1 cellular context compared by ENCODE assay signal in genomic region chr12:107631715-107632114, GRCh38.
TF ChIP-seq lines count a peak whose summit lies in the region.

No MANE protein-coding gene starts in this region.

TF ChIP-seq in HepG2, 621 proteins besides CTCF, POLR2A, EP300 and RAD21 (continued from another document and continues in another):
- TF ChIP-seq FOXO1 (CRISPR knock-in tag; IDR thresholded peaks at IDR 0.05) (no peak), ZNF496 (CRISPR knock-in tag; IDR thresholded peaks at IDR 0.05; ENCODE audit: insufficient replicate concordance) (no peak), YEATS4 (CRISPR knock-in tag; IDR thresholded peaks at IDR 0.05; ENCODE audit: borderline replicate concordance) (no peak), PHF5A (CRISPR knock-in tag; IDR thresholded peaks at IDR 0.05; ENCODE audit: low read depth, unreplicated experiment) (no peak), RARA (CRISPR knock-in tag; IDR thresholded peaks at IDR 0.05) (peak; percentile 66), TOPORS (CRISPR knock-in tag; IDR thresholded peaks at IDR 0.05) (no peak), TP53 (CRISPR knock-in tag; conservative IDR thresholded peaks at IDR 0.05) (no peak), MTA1 (CRISPR knock-in tag; IDR thresholded peaks at IDR 0.05; ENCODE audit: borderline replicate concordance) (no peak), HES4 (CRISPR knock-in tag; IDR thresholded peaks at IDR 0.05; ENCODE audit: borderline replicate concordance) (no peak), HNRNPLL (IDR thresholded peaks at IDR 0.05; ENCODE audit: low read depth, low read length, poor library complexity, severe bottlenecking) (no peak), ZNF7 (CRISPR knock-in tag; IDR thresholded peaks at IDR 0.05) (no peak), HOXD1 (CRISPR knock-in tag; IDR thresholded peaks at IDR 0.05) (no peak), ZNF747 (CRISPR knock-in tag; IDR thresholded peaks at IDR 0.05; ENCODE audit: borderline replicate concordance) (no peak), PHF20 (CRISPR knock-in tag; IDR thresholded peaks at IDR 0.05) (no peak), GATAD2A (CRISPR knock-in tag; IDR thresholded peaks at IDR 0.05) (peak; percentile 15; the same call in 1 of the 2 replicates), ZNF142 (CRISPR knock-in tag; IDR thresholded peaks at IDR 0.05) (no peak), TRIM24 (CRISPR knock-in tag; IDR thresholded peaks at IDR 0.05) (no peak), ZNF782 (CRISPR knock-in tag; IDR thresholded peaks at IDR 0.05; ENCODE audit: borderline replicate concordance) (no peak), DBP (CRISPR knock-in tag; IDR thresholded peaks at IDR 0.05; ENCODE audit: not compliant biosample characterization) (no peak), AKNA (CRISPR knock-in tag; IDR thresholded peaks at IDR 0.05; ENCODE audit: borderline replicate concordance) (no peak), ZNF598 (CRISPR knock-in tag; IDR thresholded peaks at IDR 0.05; ENCODE audit: borderline replicate concordance) (no peak), KLF11 (CRISPR knock-in tag; IDR thresholded peaks at IDR 0.05) (no peak), LCORL (IDR thresholded peaks at IDR 0.05) (no peak), LCORL (CRISPR knock-in tag; IDR thresholded peaks at IDR 0.05) (peak; percentile 51; the same call in 1 of the 2 replicates), ZMAT5 (CRISPR knock-in tag; IDR thresholded peaks at IDR 0.05; ENCODE audit: borderline replicate concordance, low read depth) (no peak), THYN1 (CRISPR knock-in tag; IDR thresholded peaks at IDR 0.05; ENCODE audit: borderline replicate concordance, low read depth) (no peak), KDM4B (CRISPR knock-in tag; IDR thresholded peaks at IDR 0.05) (no peak), ZNF407 (CRISPR knock-in tag; IDR thresholded peaks at IDR 0.05; ENCODE audit: not compliant biosample characterization) (no peak), TCF12 (IDR thresholded peaks at IDR 0.05) (no peak), TCF12 (CRISPR knock-in tag; IDR thresholded peaks at IDR 0.05) (no peak), KAT8 (CRISPR knock-in tag; IDR thresholded peaks at IDR 0.05) (no peak), ZBTB25 (CRISPR knock-in tag; IDR thresholded peaks at IDR 0.05) (no peak), ZNF607 (CRISPR knock-in tag; IDR thresholded peaks at IDR 0.05; ENCODE audit: borderline replicate concordance) (no peak)
